Comparison of ENCODE assay signal across 19 cellular contexts in the genomic region with DNA sequence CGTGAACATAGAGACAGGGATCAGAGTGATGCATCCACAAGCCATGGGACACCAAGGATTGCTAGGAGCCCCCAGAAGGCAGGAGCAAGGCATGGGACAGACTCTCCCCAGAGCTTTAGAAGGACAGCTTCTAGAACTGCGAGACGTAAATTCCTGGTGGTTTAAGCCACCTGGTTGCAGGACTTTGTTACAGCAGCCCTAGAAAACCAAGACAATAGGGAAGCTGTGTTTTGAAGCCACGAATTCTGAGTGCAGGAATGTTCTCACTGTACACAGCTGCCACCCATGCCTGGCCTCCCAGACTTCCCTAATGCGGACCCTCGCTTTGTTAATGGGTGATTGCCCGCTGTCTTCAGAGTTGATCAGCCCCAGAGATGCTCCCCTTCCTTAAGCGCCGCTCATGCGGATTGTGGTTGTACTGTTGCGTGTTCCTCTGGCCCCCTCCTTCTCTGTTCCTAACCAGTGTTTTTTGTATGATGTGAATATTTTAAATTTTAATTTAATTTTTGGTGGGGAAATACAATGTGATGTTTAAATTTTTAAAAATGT.
"Had no signal": no experiment of that assay in that cellular context is flagged by ENCODE, and none has a peak within 500 bp of the region (broad histone marks: within the 10 kb centered on the region; RNA-seq: fewer than 3 reads in every experiment).

No MANE protein-coding gene starts in this region.

- H3K27ac ChIP-seq: breast epithelium, epithelial cell of prostate, heart right ventricle, tibial nerve, vagina had no signal

- H3K27me3 Mint-ChIP-seq: activated CD4-positive, alpha-beta T cell treated with anti-CD3 and anti-CD28 coated beads, Interleukin-2, amount 10 ng/mL, durations not matched to agents 24 days and 14 days; activated naive CD8-positive, alpha-beta T cell treated with anti-CD3 and anti-CD28 coated beads, Interleukin-2, amount 10 ng/mL, durations not matched to agents 7 days and 5 days; memory B cell; stimulated activated naive B cell treated with anti-CD40 and anti-IgM and Interleukin-4, amounts not matched to agents 10 μg/mL and 1 μg/mL and 100 μg/mL, for 72 hours had no signal

- H3K4me3 Mint-ChIP-seq: activated CD4-positive, alpha-beta T cell treated with anti-CD3 and anti-CD28 coated beads, Interleukin-2, amount 10 ng/mL, durations not matched to agents 24 days and 14 days; activated CD8-positive, alpha-beta T cell treated with anti-CD3 and anti-CD28 coated beads, Interleukin-2, amount 10 ng/mL, durations not matched to agents 7 days and 5 days; activated naive CD8-positive, alpha-beta T cell treated with anti-CD3 and anti-CD28 coated beads, Interleukin-2, amount 10 ng/mL, durations not matched to agents 7 days and 5 days; activated T-cell treated with anti-CD3 and anti-CD28 coated beads, Interleukin-2, amount 50 U/mL, for 72 hours; dendritic cell treated with granulocyte-macrophage colony-stimulating factor and Interleukin-4, amounts not matched to agents 40 ng/mL and 50 ng/mL, for 4 days; memory B cell; neural crest cell; stimulated activated naive B cell treated with anti-CD40 and anti-IgM and Interleukin-4, amounts not matched to agents 10 μg/mL and 1 μg/mL and 100 μg/mL, for 72 hours had no signal

- DNase-seq: activated CD4-positive, alpha-beta T cell treated with anti-CD3 and anti-CD28 coated beads, Interleukin-2, amount 10 ng/mL, durations not matched to agents 24 days and 14 days; activated CD8-positive, alpha-beta memory T cell treated with anti-CD3 and anti-CD28 coated beads, Interleukin-2, amount 50 U/mL, for 48 hours; activated CD8-positive, alpha-beta T cell treated with anti-CD3 and anti-CD28 coated beads, Interleukin-2, amount 10 ng/mL, durations not matched to agents 7 days and 5 days; activated naive CD8-positive, alpha-beta T cell treated with anti-CD3 and anti-CD28 coated beads, Interleukin-2, amount 10 ng/mL, durations not matched to agents 7 days and 5 days; activated T-cell treated with anti-CD3 and anti-CD28 coated beads, Interleukin-2, amount 50 U/mL, for 72 hours; effector memory CD4-positive, alpha-beta T cell; foreskin melanocyte; heart right ventricle; left ventricle myocardium superior; stimulated activated CD4-positive, alpha-beta T cell treated with anti-CD3 and anti-CD28 coated beads, Interleukin-12 subunit alpha, Interleukin-12 subunit beta, amount 100 ng/mL, for 4 hours; stimulated activated naive B cell treated with anti-CD40 and anti-IgM and Interleukin-4, amounts not matched to agents 10 μg/mL and 1 μg/mL and 100 μg/mL, for 72 hours; T-helper 2 cell had no signal

- H3K4me1 ChIP-seq: breast epithelium, vagina had no signal

- H3K36me3 ChIP-seq: breast epithelium, heart right ventricle, tibial nerve, vagina had no signal

- ATAC-seq: activated CD8-positive, alpha-beta T cell treated with anti-CD3 and anti-CD28 coated beads, Interleukin-2, amount 10 ng/mL, durations not matched to agents 7 days and 5 days; activated T-cell treated with anti-CD3 and anti-CD28 coated beads, Interleukin-2, amount 50 U/mL, for 72 hours; heart right ventricle; stimulated activated naive B cell treated with anti-CD40 and anti-IgM and Interleukin-4, amounts not matched to agents 10 μg/mL and 1 μg/mL and 100 μg/mL, for 72 hours had no signal

- H3K4me3 ChIP-seq: breast epithelium, heart right ventricle, tibial nerve, vagina had no signal

- H3K9me3 Mint-ChIP-seq: activated naive CD8-positive, alpha-beta T cell treated with anti-CD3 and anti-CD28 coated beads, Interleukin-2, amount 10 ng/mL, durations not matched to agents 7 days and 5 days; activated T-cell treated with anti-CD3 and anti-CD28 coated beads, Interleukin-2, amount 50 U/mL, for 72 hours; dendritic cell treated with granulocyte-macrophage colony-stimulating factor and Interleukin-4, amounts not matched to agents 40 ng/mL and 50 ng/mL, for 4 days; memory B cell; neural crest cell; stimulated activated naive B cell treated with anti-CD40 and anti-IgM and Interleukin-4, amounts not matched to agents 10 μg/mL and 1 μg/mL and 100 μg/mL, for 72 hours had no signal

- H3K27me3 ChIP-seq: breast epithelium, heart right ventricle, tibial nerve, vagina had no signal

- H3K27ac Mint-ChIP-seq: activated CD4-positive, alpha-beta T cell treated with anti-CD3 and anti-CD28 coated beads, Interleukin-2, amount 10 ng/mL, durations not matched to agents 24 days and 14 days; activated CD8-positive, alpha-beta T cell treated with anti-CD3 and anti-CD28 coated beads, Interleukin-2, amount 10 ng/mL, durations not matched to agents 7 days and 5 days; activated naive CD8-positive, alpha-beta T cell treated with anti-CD3 and anti-CD28 coated beads, Interleukin-2, amount 10 ng/mL, durations not matched to agents 7 days and 5 days; activated T-cell treated with anti-CD3 and anti-CD28 coated beads, Interleukin-2, amount 50 U/mL, for 72 hours; dendritic cell treated with granulocyte-macrophage colony-stimulating factor and Interleukin-4, amounts not matched to agents 40 ng/mL and 50 ng/mL, for 4 days; memory B cell had no signal

- H3K9me3 ChIP-seq: breast epithelium, heart right ventricle, tibial nerve, vagina had no signal
